Comparison of ENCODE assay signal across 25 cellular contexts in genomic region chr1:31234870-31235269, GRCh38. TPM values are rescaled to one million over a fixed set of nuclear protein-coding genes. Genes with fewer than 3 reads are reported as not detected.
"Had no signal": no experiment of that assay in that cellular context is flagged by ENCODE, and none has a peak within 500 bp of the region (broad histone marks: within the 10 kb centered on the region; RNA-seq: fewer than 3 reads in every experiment).

No MANE protein-coding gene starts in this region.

- H3K36me3 Mint-ChIP-seq: mesothelial cell of epicardium had no signal

- H3K9me3 ChIP-seq: esophagus squamous epithelium, gastrocnemius medialis, heart right ventricle, left lung, lower lobe of right lung, mucosa of descending colon had no signal

- H3K9me3 Mint-ChIP-seq: mesothelial cell of epicardium had no signal

- H3K4me3 ChIP-seq: coronary artery, dorsolateral prefrontal cortex, esophagus squamous epithelium, gastrocnemius medialis, heart right ventricle, left lung, lower lobe of right lung, mucosa of descending colon had no signal

- H3K27ac Mint-ChIP-seq: mesothelial cell of epicardium had no signal

- H3K4me1 ChIP-seq: gastrocnemius medialis had no signal

- DNase-seq: dermis blood vessel endothelial cell; effector CD4-positive, alpha-beta T cell; effector memory CD4-positive, alpha-beta T cell; erythroblast; esophagus squamous epithelium; foreskin fibroblast; foreskin melanocyte; gastrocnemius medialis; head of caudate nucleus; heart right ventricle; hippocampal formation; left cardiac atrium; left lung; left ventricle myocardium superior; lower lobe of right lung; mesenchymal stem cell; mucosa of descending colon had no signal

- H3K27ac ChIP-seq: coronary artery, dorsolateral prefrontal cortex, epithelial cell of prostate, esophagus squamous epithelium, gastrocnemius medialis, heart right ventricle, left lung, lower lobe of right lung had no signal

- H3K4me3 Mint-ChIP-seq: mesothelial cell of epicardium had no signal

- H3K36me3 ChIP-seq: esophagus squamous epithelium, gastrocnemius medialis, heart right ventricle, left lung, lower lobe of right lung had no signal

RNA-seq across cellular contexts. Expression of gene NKAIN1, which starts 4.8 kb away (rescaled TPM):
- total RNA-seq: dermis blood vessel endothelial cell, glomerular endothelial cell, left lung, left ventricle myocardium superior, lower lobe of right lung, lung microvascular endothelial cell, mesenteric fat pad had no signal
- polyA plus RNA-seq: keratinocyte had no signal
